12 cellular contexts compared by ENCODE assay signal in genomic region chr10:19921300-19922140, GRCh38.
A peak's percentile ranks its signal among the peaks of the same experiment; 100 is the strongest.
DNase-seq lines count a peak whose midpoint lies in the region; ATAC-seq, FAIRE-seq and TF ChIP-seq lines count a peak whose summit lies in the region.
"Had no signal": no experiment of that assay in that cellular context is flagged by ENCODE, and none has a peak within 500 bp of the region (broad histone marks: within the 10 kb centered on the region; RNA-seq: fewer than 3 reads in every experiment).

No MANE protein-coding gene starts in this region.

- H3K4me3 ChIP-seq in SK-N-MC (no peak overlapping the region), epithelial cell of proximal tubule (ENCODE audit: low read depth, low read length) (no peak overlapping the region), lung (no peak overlapping the region), thoracic aorta (peak overlapping the region; percentile 29)

- no peak for DNase-seq in SK-N-MC (ENCODE audit: low read depth, low spot score)
- DNase-seq in epithelial cell of proximal tubule (ENCODE audit: low read depth), result peak; percentile 69
- no peak for DNase-seq in lung (ENCODE audit: low spot score)
- no peak for DNase-seq in thoracic aorta (ENCODE audit: low spot score)
- no peak for DNase-seq in DMS114 treated with DMSO at 0.1 percent for 48 hours (lab: John Stamatoyannopoulos, UW; ENCODE audit: unreplicated experiment)
- DNase-seq in HUDEP-2 (lab: John Stamatoyannopoulos, UW; ENCODE audit: unreplicated experiment in 76 of 76), result no peak
- no peak for DNase-seq in GM19239 (ENCODE audit: insufficient read length, low spot score)
- DNase-seq: activated T-cell treated with anti-CD3 and anti-CD28 coated beads, Interleukin-2, amount 50 U/mL, for 24 hours; Caco-2; NCI-H1092 had no signal

- H3K9ac ChIP-seq in SK-N-MC (ENCODE audit: insufficient read length), result no peak overlapping the region

- H3K27ac ChIP-seq in SK-N-MC (0 out of 2 replicates have a peak overlapping the region, but pooled peaks have one; percentile 64), lung (ENCODE audit: low read depth in 1 of 2, low read length in 1 of 2) (peak overlapping the region; percentile 49 to 60), thoracic aorta (peak overlapping the region; percentile 81 to 96)
- H3K27ac ChIP-seq: neutrophil had no signal

- H3K9me3 ChIP-seq in SK-N-MC (ENCODE audit: low read depth, low read length) (no peaks in the 10 kb centered on the region), lung (ENCODE audit: control insufficient read depth in 2 of 2, insufficient read depth in 1 of 2, low read length in 1 of 2) (peaks cover 0 to 2% of the 10 kb centered on the region in 2 donors), thoracic aorta (no peaks in the 10 kb centered on the region)
- H3K9me3 ChIP-seq: Caco-2, neutrophil had no signal

- TF ChIP-seq CTCF in epithelial cell of proximal tubule (conservative IDR thresholded peaks at IDR 0.05; ENCODE audit: low read depth, low read length) (no peak), lung (IDR thresholded peaks at IDR 0.05; ENCODE audit: control extremely low read depth, extremely low read depth) (no peak), thoracic aorta (IDR thresholded peaks at IDR 0.05) (no peak)

- H3K4me1 ChIP-seq in lung (ENCODE audit: control insufficient read depth in 2 of 2, insufficient read depth in 2 of 2, low read length in 2 of 2), result peaks cover 0 to 20% of the 10 kb centered on the region in 2 donors
- peaks cover 48 to 89% of the 10 kb centered on the region in 2 donors for H3K4me1 ChIP-seq in thoracic aorta (ENCODE audit: control insufficient read depth in 1 of 2, low read depth in 2 of 2)
- H3K4me1 ChIP-seq: Caco-2 had no signal

- ATAC-seq in lung (ENCODE audit: insufficient read depth, low FRiP score), result peak; percentile 30
- no peak for ATAC-seq in thoracic aorta (ENCODE audit: insufficient number of reproducible peaks, low FRiP score, low read depth)
- ATAC-seq in HG03565 (IDR thresholded peaks at IDR 0.05; ENCODE audit: unreplicated experiment), result no peak

- 77 to 87% methylated on average over 13 of the region's 13 CpGs for WGBS in lung, 2 donors

- H3K36me3 ChIP-seq in SK-N-MC (ENCODE audit: insufficient read depth, low read length) (no peaks in the 10 kb centered on the region), lung (ENCODE audit: control insufficient read depth in 2 of 2, insufficient read depth in 2 of 2, low read length in 2 of 2) (no peaks in the 10 kb centered on the region), thoracic aorta (no peaks in the 10 kb centered on the region)
- H3K36me3 ChIP-seq: neutrophil had no signal

- H3K27me3 ChIP-seq in lung (ENCODE audit: control insufficient read depth, insufficient read depth) (no peaks in the 10 kb centered on the region), thoracic aorta (replicated peaks; ENCODE audit: insufficient read depth) (no peaks in the 10 kb centered on the region)
- H3K27me3 ChIP-seq: neutrophil had no signal

- FAIRE-seq in GM19239 (lab: Jason Lieb, UNC), result no peak
